1 cellular context compared by ENCODE assay signal in genomic region chr6:137872071-137872470, GRCh38.
TF ChIP-seq lines count a peak whose summit lies in the region.

No MANE protein-coding gene starts in this region.

TF ChIP-seq in HepG2, 621 proteins besides CTCF, POLR2A, EP300 and RAD21 (continued from another document):
- no peak for TF ChIP-seq ZNF777 (CRISPR knock-in tag; IDR thresholded peaks at IDR 0.05)
- TF ChIP-seq AHDC1 (CRISPR knock-in tag; IDR thresholded peaks at IDR 0.05; ENCODE audit: borderline replicate concordance): no peak
- TF ChIP-seq ZNF430 (CRISPR knock-in tag; IDR thresholded peaks at IDR 0.05): no peak
- no peak for TF ChIP-seq KIAA2018 (CRISPR knock-in tag; IDR thresholded peaks at IDR 0.05; ENCODE audit: borderline replicate concordance)
- TF ChIP-seq TAF15 (IDR thresholded peaks at IDR 0.05; ENCODE audit: low read depth, low read length, poor library complexity, severe bottlenecking): no peak
- no peak for TF ChIP-seq EEA1 (CRISPR knock-in tag; IDR thresholded peaks at IDR 0.05; ENCODE audit: borderline replicate concordance)
- no peak for TF ChIP-seq HMG20A (CRISPR knock-in tag; IDR thresholded peaks at IDR 0.05; ENCODE audit: borderline replicate concordance)
- no peak for TF ChIP-seq RARG (CRISPR knock-in tag; IDR thresholded peaks at IDR 0.05; ENCODE audit: low read depth)
- TF ChIP-seq SNAI1 (CRISPR knock-in tag; IDR thresholded peaks at IDR 0.05; ENCODE audit: borderline replicate concordance): no peak
- no peak for TF ChIP-seq ZKSCAN1 (IDR thresholded peaks at IDR 0.05; ENCODE audit: low read length)
- no peak for TF ChIP-seq MIER2 (CRISPR knock-in tag; IDR thresholded peaks at IDR 0.05)
